18 cellular contexts compared by ENCODE assay signal in the genomic region with DNA sequence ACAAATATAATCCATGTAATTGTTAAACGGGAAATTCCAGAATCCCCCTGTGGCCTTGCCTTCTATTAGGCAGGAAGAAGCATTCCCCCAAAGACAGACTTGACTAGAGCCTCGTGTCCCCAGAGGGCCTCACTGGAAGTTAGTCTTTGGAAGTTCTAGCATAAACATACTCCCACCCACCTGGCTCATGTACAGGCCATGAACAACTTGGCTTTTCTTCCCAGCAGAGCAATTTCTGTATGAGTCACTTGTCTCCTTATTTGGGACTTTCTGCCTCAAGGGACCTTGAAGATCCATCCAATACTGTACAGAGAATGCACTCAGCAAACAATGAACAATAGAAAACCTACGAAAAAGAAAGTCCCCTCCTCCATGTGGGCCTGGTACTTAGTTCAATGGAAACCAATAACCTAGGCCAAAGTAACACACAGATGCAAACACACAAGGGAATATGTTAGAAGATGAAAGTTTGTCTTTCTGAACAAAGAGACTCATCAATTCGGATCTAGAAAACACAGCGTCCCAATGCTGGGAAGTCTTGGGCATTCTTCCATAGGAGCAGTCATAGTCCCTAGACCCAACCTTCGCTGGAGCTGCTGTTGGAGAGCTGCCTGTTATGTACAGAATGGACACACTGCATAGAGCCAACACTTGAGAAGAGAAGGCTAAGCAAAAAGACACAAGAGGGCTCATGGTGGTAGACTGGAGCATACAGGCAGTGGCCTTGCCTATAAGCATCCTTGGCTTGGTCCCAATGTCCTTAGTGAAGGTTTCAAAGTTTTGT.
A peak's percentile ranks its signal among the peaks of the same experiment; 100 is the strongest.
DNase-seq lines count a peak whose midpoint lies in the region; ATAC-seq and TF ChIP-seq lines count a peak whose summit lies in the region.
"Had no signal": no experiment of that assay in that cellular context is flagged by ENCODE, and none has a peak within 500 bp of the region (broad histone marks: within the 10 kb centered on the region; RNA-seq: fewer than 3 reads in every experiment).

No MANE protein-coding gene starts in this region.

- H2BK15ac ChIP-seq in mesenchymal stem cell (ENCODE audit: low read depth, poor library complexity, severe bottlenecking), result no peak overlapping the region
- H2BK15ac ChIP-seq in mesendoderm (replicated peaks; ENCODE audit: low read depth), result no peak overlapping the region

- H2BK120ac ChIP-seq in mesenchymal stem cell (ENCODE audit: low read depth, low read length) (no peak overlapping the region), mesendoderm (ENCODE audit: low read depth, low read length) (no peak overlapping the region)

- no peak overlapping the region for H3K4me3 Mint-ChIP-seq in CD14-positive monocyte
- H3K4me3 Mint-ChIP-seq: activated T-cell treated with anti-CD3 and anti-CD28 coated beads, Interleukin-2, amount 50 U/mL, for 72 hours; T-cell had no signal

- H3K79me2 ChIP-seq in ACC112 (ENCODE audit: control insufficient read depth, insufficient read depth, low read length, unreplicated experiment) (no peaks in the 10 kb centered on the region), mesendoderm (ENCODE audit: control insufficient read depth, insufficient read depth, low read length) (no peaks in the 10 kb centered on the region)

- intact Hi-C loops in CD14-positive monocyte (cut with micrococcal nuclease), result no loop called here

- H3K36me3 ChIP-seq in ACC112 (ENCODE audit: insufficient read depth, low read length) (peaks cover 7% of the 10 kb centered on the region; the same call in 1 of the 2 replicates), mesenchymal stem cell (ENCODE audit: control insufficient read depth in 1 of 2, insufficient read depth in 2 of 2, low read depth in 1 of 2, low read length in 2 of 2) (no peaks in the 10 kb centered on the region), mesendoderm (ENCODE audit: control insufficient read depth, insufficient read depth, low read length) (no peaks in the 10 kb centered on the region)
- H3K36me3 ChIP-seq: upper lobe of right lung had no signal

- peaks cover 7% of the 10 kb centered on the region for H3K9me3 ChIP-seq in mesenchymal stem cell (ENCODE audit: control insufficient read depth, low read length)
- H3K9me3 ChIP-seq: A549, upper lobe of right lung had no signal

- no peak overlapping the region for H4K8ac ChIP-seq in mesenchymal stem cell (ENCODE audit: low read length)
- H4K8ac ChIP-seq in mesendoderm (ENCODE audit: low read depth, low read length), result no peak overlapping the region

- H3K4me2 ChIP-seq in mesenchymal stem cell (ENCODE audit: low read length, poor library complexity, severe bottlenecking), result no peak overlapping the region
- no peak overlapping the region for H3K4me2 ChIP-seq in mesendoderm (ENCODE audit: low read length)
- H3K4me2 ChIP-seq: A549 had no signal

- ATAC-seq in esophagus mucosa, result peak; percentile 17
- ATAC-seq: A549; activated T-cell treated with anti-CD3 and anti-CD28 coated beads, Interleukin-2, amount 50 U/mL, for 72 hours; left lobe of liver; T-cell; upper lobe of right lung had no signal

- H3K4me1 ChIP-seq in ACC112 (ENCODE audit: control insufficient read depth, insufficient read depth, low read length, unreplicated experiment) (peaks cover 37% of the 10 kb centered on the region), mesenchymal stem cell (ENCODE audit: control insufficient read depth, insufficient read depth, low read depth, low read length) (no peaks in the 10 kb centered on the region), mesendoderm (ENCODE audit: control insufficient read depth, low read depth, low read length) (no peaks in the 10 kb centered on the region)
- H3K4me1 ChIP-seq: A549, upper lobe of right lung had no signal

- H3K14ac ChIP-seq in mesenchymal stem cell (ENCODE audit: low read length in 2 of 2), result no peak overlapping the region

- peak overlapping the region in 1 of 2 experiments; percentile 82 for H2BK12ac ChIP-seq in mesenchymal stem cell (ENCODE audit: low read length in 2 of 2)

- no peak for TF ChIP-seq CTCF in CD14-positive monocyte (IDR thresholded peaks at IDR 0.05)

- H3K4ac ChIP-seq in mesenchymal stem cell (ENCODE audit: low read depth in 1 of 2, low read length in 2 of 2), result peak overlapping the region in 1 of 2 experiments; percentile 58
- no peak overlapping the region for H3K4ac ChIP-seq in mesendoderm (ENCODE audit: low read depth, low read length)

- no peak overlapping the region for H4K5ac ChIP-seq in mesendoderm (ENCODE audit: low read length)

- H3K56ac ChIP-seq in mesendoderm (ENCODE audit: low read length), result no peak overlapping the region

- H2BK5ac ChIP-seq in mesenchymal stem cell (ENCODE audit: low read depth, low read length, poor library complexity, severe bottlenecking) (no peak overlapping the region), mesendoderm (ENCODE audit: low read length) (no peak overlapping the region)

- peaks cover 0 to 5% (median 3%) of the 10 kb centered on the region in 7 donors for H3K9me3 Mint-ChIP-seq in CD14-positive monocyte

- 72% methylated on average over 5 of the region's 6 CpGs for WGBS in mesenchymal stem cell
- WGBS in mesendoderm (ENCODE audit: extremely low coverage, insufficient coverage, low lambda C conversion rate), result no CpG with 5 or more reads among the region's 6 CpGs

- no peak overlapping the region for H3K9ac ChIP-seq in mesenchymal stem cell (ENCODE audit: low read length)
- no peak overlapping the region for H3K9ac ChIP-seq in mesendoderm (ENCODE audit: low read length)

- peak overlapping the region; percentile 41 for H4K91ac ChIP-seq in mesenchymal stem cell (ENCODE audit: low read length)

- peak overlapping the region in 1 of 2 experiments; percentile 34 for H3K18ac ChIP-seq in mesenchymal stem cell (ENCODE audit: low read depth in 1 of 2, low read length in 2 of 2)
- no peak overlapping the region for H3K18ac ChIP-seq in mesendoderm (ENCODE audit: low read length)

- H3K23ac ChIP-seq in mesenchymal stem cell (ENCODE audit: low read length in 2 of 2) (peak overlapping the region in 1 of 2 experiments; percentile 72), mesendoderm (ENCODE audit: low read length) (no peak overlapping the region)

- no peaks in the 10 kb centered on the region for H3K79me1 ChIP-seq in mesenchymal stem cell (replicated peaks; ENCODE audit: low read length, poor library complexity, severe bottlenecking)
- H3K79me1 ChIP-seq in mesendoderm (ENCODE audit: low read length), result no peaks in the 10 kb centered on the region

- H3K27me3 ChIP-seq in ACC112 (ENCODE audit: insufficient read depth, low read length) (no peaks in the 10 kb centered on the region), mesenchymal stem cell (ENCODE audit: control insufficient read depth in 1 of 2, insufficient read depth in 1 of 2, low read length in 2 of 2) (no peaks in the 10 kb centered on the region), mesendoderm (ENCODE audit: insufficient read depth, low read length, poor library complexity) (no peaks in the 10 kb centered on the region)
- H3K27me3 ChIP-seq: upper lobe of right lung had no signal

- H3K4me3 ChIP-seq in ACC112 (ENCODE audit: low read depth, low read length) (peak overlapping the region; percentile 42; the same call in 1 of the 2 replicates), mesenchymal stem cell (ENCODE audit: insufficient read depth in 1 of 2, low read depth in 1 of 2, low read length in 2 of 2) (peak overlapping the region in 1 of 2 experiments; percentile 8), mesendoderm (ENCODE audit: low read length) (no peak overlapping the region)
- H3K4me3 ChIP-seq: A549, dorsolateral prefrontal cortex, upper lobe of right lung had no signal

- H3K27ac Mint-ChIP-seq in CD14-positive monocyte, result no peak overlapping the region
- H3K27ac Mint-ChIP-seq: activated T-cell treated with anti-CD3 and anti-CD28 coated beads, Interleukin-2, amount 50 U/mL, for 72 hours; T-cell had no signal

- peaks cover 0 to 3% (median 0%) of the 10 kb centered on the region in 3 donors for H3K27me3 Mint-ChIP-seq in CD14-positive monocyte (ENCODE audit: low read depth in 3 of 3)

- H3K36me3 Mint-ChIP-seq in CD14-positive monocyte, result no peaks in the 10 kb centered on the region
- H3K36me3 Mint-ChIP-seq: T-cell had no signal

- H2AFZ ChIP-seq in ACC112 (ENCODE audit: low read length, unreplicated experiment), result no peak overlapping the region
- H2AFZ ChIP-seq in mesenchymal stem cell (ENCODE audit: low read depth, low read length), result no peak overlapping the region

- in situ Hi-C loops in G401 (cut with HindIII; ENCODE audit: low sequenced_read_pairs), result no loop called here

- DNase-seq in HT1080 (ENCODE audit: low read depth), result peak; percentile 46
- DNase-seq in mesenchymal stem cell, result peak; percentile 43
- no peak for DNase-seq in UCSD-AML1 (lab: John Stamatoyannopoulos, UW; ENCODE audit: unreplicated experiment)
- DNase-seq in G401 (ENCODE audit: low spot score), result no peak
- DNase-seq in CD14-positive monocyte (ENCODE audit: low spot score), result no peak
- DNase-seq in mesendoderm, result no peak
- DNase-seq: activated CD4-positive, alpha-beta T cell treated with anti-CD3 and anti-CD28 coated beads for 4 hours; activated T-cell treated with anti-CD3 and anti-CD28 coated beads, Interleukin-2, amount 50 U/mL, for 72 hours; amygdala; DND-41; NCI-H2227 treated with DMSO at 0.1 percent for 48 hours; T-cell; upper lobe of right lung had no signal

- H3K27ac ChIP-seq in ACC112 (ENCODE audit: low read depth, low read length) (peak overlapping the region; percentile 59), mesenchymal stem cell (ENCODE audit: low read length, poor library complexity, severe bottlenecking) (no peak overlapping the region), mesendoderm (ENCODE audit: low read depth, low read length) (no peak overlapping the region)
- H3K27ac ChIP-seq: A549, dorsolateral prefrontal cortex, upper lobe of right lung had no signal

- no peaks in the 10 kb centered on the region for H3K4me1 Mint-ChIP-seq in CD14-positive monocyte
- H3K4me1 Mint-ChIP-seq: T-cell had no signal

- H2AK5ac ChIP-seq in mesenchymal stem cell (ENCODE audit: low read length, severe bottlenecking) (no peak overlapping the region), mesendoderm (ENCODE audit: low read length) (no peak overlapping the region)

Comparison
In these comparisons a context has a peak if more than half of its experiments do, and no peak if none do; other contexts are left out.
1. DNase-seq: peak in HT1080 (single experiment) and mesenchymal stem cell (single experiment); none in UCSD-AML1 (single experiment), G401 (single experiment), CD14-positive monocyte (single experiment) and mesendoderm (single experiment).